ENCODE assay signal across 13 cellular contexts in the genomic region with DNA sequence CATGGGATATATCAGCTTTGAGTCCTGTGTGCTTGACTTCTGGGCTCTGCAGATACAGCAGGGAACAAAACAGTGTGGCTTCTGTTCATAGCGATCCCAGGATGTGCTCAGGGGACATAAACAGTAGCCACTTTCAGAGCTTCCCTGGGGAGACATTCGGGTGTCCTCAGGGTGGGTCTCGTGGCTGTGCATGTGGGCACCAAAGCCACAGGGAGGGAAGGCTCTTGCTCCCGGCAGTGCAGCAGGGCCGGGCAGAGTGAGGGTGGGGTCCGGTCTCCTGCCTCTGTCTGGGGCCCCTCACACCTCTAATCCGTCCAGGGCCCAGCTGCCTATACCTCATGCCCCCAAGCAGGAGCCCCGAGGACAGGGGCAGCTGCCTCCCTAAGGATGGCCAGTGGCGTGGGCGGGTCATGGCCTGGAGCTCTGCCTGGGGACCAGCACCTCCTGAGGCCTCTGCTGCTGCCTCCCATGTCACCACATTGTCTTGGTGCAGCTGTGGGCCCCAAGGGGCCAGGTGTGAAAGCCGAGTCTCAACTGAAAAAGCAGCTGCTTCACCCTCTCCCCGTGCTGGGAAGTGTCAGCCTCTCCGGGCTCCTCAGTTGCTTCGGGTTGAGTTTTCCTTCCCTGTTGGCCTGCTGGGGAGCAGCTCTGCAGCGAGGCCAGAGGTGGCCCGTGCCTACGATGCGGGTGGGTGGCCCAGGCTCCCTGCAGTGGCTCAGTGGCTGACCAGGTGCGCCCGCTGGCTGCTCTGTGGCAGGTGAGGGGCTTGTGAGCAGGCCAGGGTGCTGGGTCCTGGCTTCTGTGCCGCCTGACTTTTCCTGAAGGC. TPM values are rescaled to one million over a fixed set of nuclear protein-coding genes. Genes with fewer than 3 reads are reported as not detected.
A peak's percentile ranks its signal among the peaks of the same experiment; 100 is the strongest.
DNase-seq lines count a peak whose midpoint lies in the region; ATAC-seq and TF ChIP-seq lines count a peak whose summit lies in the region.
"Had no signal": no experiment of that assay in that cellular context is flagged by ENCODE, and none has a peak within 500 bp of the region (broad histone marks: within the 10 kb centered on the region; RNA-seq: fewer than 3 reads in every experiment).

No MANE protein-coding gene starts in this region.

- no peak overlapping the region for H3K4me3 Mint-ChIP-seq in dendritic cell treated with granulocyte-macrophage colony-stimulating factor and Interleukin-4, amounts not matched to agents 40 ng/mL and 50 ng/mL, for 4 days
- no peak overlapping the region for H3K4me3 Mint-ChIP-seq in neural progenitor cell
- H3K4me3 Mint-ChIP-seq: activated naive CD8-positive, alpha-beta T cell treated with anti-CD3 and anti-CD28 coated beads for 36 hours had no signal

- no peak overlapping the region for H3K27ac ChIP-seq in BLaER1 treated with 17β-estradiol and CSF1 and Interleukin-3, amounts not matched to agents 10 nM and 100 nM
- peak overlapping the region; percentile 22; the same call in 1 of the 2 replicates for H3K27ac ChIP-seq in HUES6 (ENCODE audit: low read depth, low read length)
- no peak overlapping the region for H3K27ac ChIP-seq in neural progenitor cell
- no peak overlapping the region for H3K27ac ChIP-seq in thyroid gland
- H3K27ac ChIP-seq in PC-3 (ENCODE audit: low read length) = no peak overlapping the region

- TF ChIP-seq POLR2A in thyroid gland (IDR thresholded peaks at IDR 0.05) = no peak

- H3K9me3 Mint-ChIP-seq in dendritic cell treated with granulocyte-macrophage colony-stimulating factor and Interleukin-4, amounts not matched to agents 40 ng/mL and 50 ng/mL, for 4 days = no peaks in the 10 kb centered on the region
- no peaks in the 10 kb centered on the region for H3K9me3 Mint-ChIP-seq in neural progenitor cell
- H3K9me3 Mint-ChIP-seq: activated naive CD8-positive, alpha-beta T cell treated with anti-CD3 and anti-CD28 coated beads for 36 hours had no signal

- no peaks in the 10 kb centered on the region for H3K27me3 ChIP-seq in BLaER1 treated with 17β-estradiol and CSF1 and Interleukin-3, amounts not matched to agents 10 nM and 100 nM
- H3K27me3 ChIP-seq in HUES6 (ENCODE audit: control insufficient read depth, insufficient read depth, low read length) (no peaks in the 10 kb centered on the region), neural progenitor cell (no peaks in the 10 kb centered on the region), thyroid gland (no peaks in the 10 kb centered on the region), PC-3 (ENCODE audit: low read length) (no peaks in the 10 kb centered on the region)

- peaks cover 84% of the 10 kb centered on the region for H3K4me1 Mint-ChIP-seq in dendritic cell treated with granulocyte-macrophage colony-stimulating factor and Interleukin-4, amounts not matched to agents 40 ng/mL and 50 ng/mL, for 4 days (ENCODE audit: low read depth)
- H3K4me1 Mint-ChIP-seq in neural progenitor cell = peaks cover 19% of the 10 kb centered on the region

- H3K27ac Mint-ChIP-seq in dendritic cell treated with granulocyte-macrophage colony-stimulating factor and Interleukin-4, amounts not matched to agents 40 ng/mL and 50 ng/mL, for 4 days = peak overlapping the region; percentile 90
- H3K27ac Mint-ChIP-seq in neural progenitor cell = no peak overlapping the region
- H3K27ac Mint-ChIP-seq: activated naive CD8-positive, alpha-beta T cell treated with anti-CD3 and anti-CD28 coated beads for 36 hours had no signal

- DNase-seq in neural progenitor cell (ENCODE audit: low spot score) (no peak), KBM-7 (no peak), thyroid gland (no peak), NCI-H1092 treated with DMSO at 0.1 percent for 48 hours (lab: John Stamatoyannopoulos, UW) (no peak), PC-3 (no peak)
- DNase-seq: activated naive CD8-positive, alpha-beta T cell treated with anti-CD3 and anti-CD28 coated beads for 36 hours; EL; NCI-H226 had no signal

- H3K9ac ChIP-seq in BLaER1 treated with 17β-estradiol and CSF1 and Interleukin-3, amounts not matched to agents 10 nM and 100 nM = peak overlapping the region in 10 of 11 experiments; percentile 17 to 97 (median 52); a peak in 18 of 22 replicates
- no peak overlapping the region for H3K9ac ChIP-seq in HUES6 (ENCODE audit: low read length)
- peak overlapping the region; percentile 27 for H3K9ac ChIP-seq in neural progenitor cell
- H3K9ac ChIP-seq in PC-3 (ENCODE audit: low read length) = no peak overlapping the region

- ATAC-seq in PC-3 = no peak

- no peaks in the 10 kb centered on the region for H3K27me3 Mint-ChIP-seq in dendritic cell treated with granulocyte-macrophage colony-stimulating factor and Interleukin-4, amounts not matched to agents 40 ng/mL and 50 ng/mL, for 4 days
- no peaks in the 10 kb centered on the region for H3K27me3 Mint-ChIP-seq in neural progenitor cell (ENCODE audit: insufficient read depth, low read depth)
- H3K27me3 Mint-ChIP-seq: activated naive CD8-positive, alpha-beta T cell treated with anti-CD3 and anti-CD28 coated beads for 36 hours had no signal

- peak overlapping the region in 3 of 10 experiments; percentile 14 to 30 (median 23); a peak in 3 of 20 replicates for H3K4me3 ChIP-seq in BLaER1 treated with 17β-estradiol and CSF1 and Interleukin-3, amounts not matched to agents 10 nM and 100 nM
- H3K4me3 ChIP-seq in HUES6 (ENCODE audit: low read depth, low read length) = no peak overlapping the region
- H3K4me3 ChIP-seq in neural progenitor cell = no peak overlapping the region
- H3K4me3 ChIP-seq in thyroid gland (replicated peaks in 1 of 3) = no peak overlapping the region
- no peak overlapping the region for H3K4me3 ChIP-seq in PC-3 (ENCODE audit: low read length)

- H3K36me3 ChIP-seq in BLaER1 treated with 17β-estradiol and CSF1 and Interleukin-3, amounts not matched to agents 10 nM and 100 nM = peaks cover 7 to 31% (median 22%) of the 10 kb centered on the region in 11 experiments; a peak in 21 of 22 replicates
- H3K36me3 ChIP-seq in HUES6 (ENCODE audit: control insufficient read depth, insufficient read depth, low read length) (peaks cover 34% of the 10 kb centered on the region), neural progenitor cell (no peaks in the 10 kb centered on the region), thyroid gland (no peaks in the 10 kb centered on the region), PC-3 (ENCODE audit: low read depth, low read length) (no peaks in the 10 kb centered on the region)

- peak overlapping the region; percentile 91 to 98 (median 96) for H3K4me2 ChIP-seq in BLaER1 treated with 17β-estradiol and CSF1 and Interleukin-3, amounts not matched to agents 10 nM and 100 nM
- no peak overlapping the region for H3K4me2 ChIP-seq in neural progenitor cell
- no peak overlapping the region for H3K4me2 ChIP-seq in PC-3 (ENCODE audit: low read length)

- H3K4me1 ChIP-seq in BLaER1 treated with 17β-estradiol and CSF1 and Interleukin-3, amounts not matched to agents 10 nM and 100 nM = peaks cover 88 to 96% (median 94%) of the 10 kb centered on the region in 10 experiments
- H3K4me1 ChIP-seq in HUES6 (ENCODE audit: control insufficient read depth, insufficient read depth, low read length) = peaks cover 23% of the 10 kb centered on the region
- peaks cover 12% of the 10 kb centered on the region for H3K4me1 ChIP-seq in neural progenitor cell
- H3K4me1 ChIP-seq in thyroid gland = peaks cover 7 to 21% of the 10 kb centered on the region in 2 donors
- H3K4me1 ChIP-seq in PC-3 (ENCODE audit: insufficient read depth, low read length) = peaks cover 15% of the 10 kb centered on the region

- CTCF ChIA-PET in PC-3 (lab: Charles Lee) = no interaction called here

- H3F3A ChIP-seq in neural progenitor cell (ENCODE audit: low read depth) (no peaks in the 10 kb centered on the region), PC-3 (ENCODE audit: low read length, unreplicated experiment) (no peaks in the 10 kb centered on the region)

- no peaks in the 10 kb centered on the region for H3K9me3 ChIP-seq in BLaER1 treated with 17β-estradiol and CSF1 and Interleukin-3, amounts not matched to agents 10 nM and 100 nM (replicated peaks in 1 of 11)
- H3K9me3 ChIP-seq in HUES6 (ENCODE audit: control insufficient read depth, insufficient read depth, low read depth, low read length) = no peaks in the 10 kb centered on the region
- H3K9me3 ChIP-seq in neural progenitor cell (ENCODE audit: low read depth) = no peaks in the 10 kb centered on the region
- H3K9me3 ChIP-seq in thyroid gland = no peaks in the 10 kb centered on the region
- no peaks in the 10 kb centered on the region for H3K9me3 ChIP-seq in PC-3 (ENCODE audit: low read length)

- WGBS in thyroid gland, 2 donors = 80 to 85% methylated on average over 7 to 11 of the region's 21 CpGs

- POLR2A ChIA-PET in PC-3 (lab: Charles Lee; ENCODE audit: unreplicated experiment) = no interaction called here

- no TSS peak for BruUV-seq in PC-3 (replicated peaks; lab: Mats Ljungman, UMichigan)

- H3K9me2 ChIP-seq in PC-3 (replicated peaks; ENCODE audit: low read length) = no peaks in the 10 kb centered on the region

- H4K20me1 ChIP-seq in BLaER1 treated with 17β-estradiol and CSF1 and Interleukin-3, amounts not matched to agents 10 nM and 100 nM = peaks cover 74 to 81% (median 81%) of the 10 kb centered on the region in 11 experiments
- H4K20me1 ChIP-seq in neural progenitor cell (ENCODE audit: low read depth) = peaks cover 26% of the 10 kb centered on the region
- no peaks in the 10 kb centered on the region for H4K20me1 ChIP-seq in PC-3 (ENCODE audit: low read length)

- H2AFZ ChIP-seq in neural progenitor cell (replicated peaks) = no peak overlapping the region
- no peak overlapping the region for H2AFZ ChIP-seq in PC-3 (ENCODE audit: low read length)

- H3K79me2 ChIP-seq in neural progenitor cell (ENCODE audit: low read depth) = peaks cover 44% of the 10 kb centered on the region
- H3K79me2 ChIP-seq in PC-3 (ENCODE audit: low read length) = peaks cover 60% of the 10 kb centered on the region

- in situ Hi-C loops in KBM-7 (cut with MboI; ENCODE audit: low pct_unique_long_range_greater_than_20kb, low sequenced_read_pairs) = no loop called here

- peaks cover 66% of the 10 kb centered on the region for H3K36me3 Mint-ChIP-seq in dendritic cell treated with granulocyte-macrophage colony-stimulating factor and Interleukin-4, amounts not matched to agents 40 ng/mL and 50 ng/mL, for 4 days (ENCODE audit: low read depth)
- H3K36me3 Mint-ChIP-seq in neural progenitor cell = no peaks in the 10 kb centered on the region
- H3K36me3 Mint-ChIP-seq: activated naive CD8-positive, alpha-beta T cell treated with anti-CD3 and anti-CD28 coated beads for 36 hours had no signal

- TF ChIP-seq CTCF in neural progenitor cell (IDR thresholded peaks at IDR 0.05) = no peak
- TF ChIP-seq CTCF in thyroid gland (IDR thresholded peaks at IDR 0.05) = no peak
- TF ChIP-seq CTCF in PC-3 (conservative IDR thresholded peaks at IDR 0.05; ENCODE audit: low read depth, low read length) = no peak

- intact Hi-C loops in dendritic cell treated with granulocyte-macrophage colony-stimulating factor and Interleukin-4, amounts not matched to agents 40 ng/mL and 50 ng/mL, for 4 days (cut with micrococcal nuclease) = no loop called here
- intact Hi-C loops in thyroid gland (cut with DNase I) = no loop called here
- intact Hi-C loops in PC-3 (cut with micrococcal nuclease) = no loop called here

RNA-seq across cellular contexts. Expression of gene TPCN2, which starts 3.8 kb away (rescaled TPM):
- total RNA-seq in neural progenitor cell (ENCODE audit: low replicate concordance) (7.2 and 10.9 TPM in 2 replicates), thyroid gland (10 to 100 TPM; 10.5 to 30.4 (median 13.7) TPM), PC-3 (2014; rRNA removed) (13.0 and 14.5 TPM in 2 replicates)

RNA-seq across cellular contexts. Expression of gene MRGPRF, which starts 39.5 kb away (rescaled TPM):
- total RNA-seq in neural progenitor cell (ENCODE audit: low replicate concordance) (0.56 and 3.5 TPM in 2 replicates), thyroid gland (1 to 10 TPM; 5.0 to 7.6 (median 6.6) TPM), PC-3 (2014; rRNA removed) (not detected in 2 replicates)
- total RNA-seq: activated naive CD8-positive, alpha-beta T cell treated with anti-CD3 and anti-CD28 coated beads for 36 hours; M059J; RPMI7951 had no signal

Comparison
In these comparisons a context has a peak if more than half of its experiments do, and no peak if none do; other contexts are left out.
1. H3K4me2 ChIP-seq: peak in BLaER1 treated with 17β-estradiol and CSF1 and Interleukin-3, amounts not matched to agents 10 nM and 100 nM (11 of 11); none in neural progenitor cell (single experiment) and PC-3 (single experiment).
2. H3K9ac ChIP-seq: peak in BLaER1 treated with 17β-estradiol and CSF1 and Interleukin-3, amounts not matched to agents 10 nM and 100 nM (10 of 11) and neural progenitor cell (single experiment); none in HUES6 (single experiment) and PC-3 (single experiment).